Comparison of ENCODE assay signal across 41 cellular contexts in the genomic region with DNA sequence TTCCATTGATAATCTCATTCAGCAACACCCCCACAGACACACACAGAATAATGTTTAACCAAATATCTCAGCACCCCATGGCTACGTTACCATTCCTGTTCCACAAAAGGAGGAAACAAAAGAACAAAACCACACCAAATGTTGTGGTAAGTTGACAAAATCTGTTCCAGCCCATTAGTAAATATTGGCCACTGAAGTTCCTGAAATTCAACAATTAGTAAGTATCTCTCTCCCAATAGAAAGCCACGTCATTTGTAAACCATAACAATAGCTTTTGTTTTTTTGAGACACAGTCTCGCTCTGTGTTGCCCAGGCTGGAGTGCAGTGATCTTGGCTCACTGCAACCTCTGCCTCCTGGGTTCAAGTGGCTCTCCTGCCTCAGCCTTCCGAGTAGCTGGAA. TPM values are rescaled to one million over a fixed set of nuclear protein-coding genes. Genes with fewer than 3 reads are reported as not detected.
"Had no signal": no experiment of that assay in that cellular context is flagged by ENCODE, and none has a peak within 500 bp of the region (broad histone marks: within the 10 kb centered on the region; RNA-seq: fewer than 3 reads in every experiment).

No MANE protein-coding gene starts in this region.

- H3K36me3 ChIP-seq: ascending aorta, breast epithelium, cardiac muscle cell, esophagus squamous epithelium, gastroesophageal sphincter, heart right ventricle, WERI-Rb-1 had no signal

- ATAC-seq: activated CD4-positive, alpha-beta T cell treated with anti-CD3 and anti-CD28 coated beads for 36 hours; activated CD4-positive, CD25-positive, alpha-beta regulatory T cell treated with anti-CD3 and anti-CD28 coated beads, Interleukin-2, amount 50 U/mL, for 24 hours; activated CD8-positive, alpha-beta memory T cell treated with anti-CD3 and anti-CD28 coated beads, Interleukin-2, amount 10 ng/mL, durations not matched to agents 7 days and 5 days; activated CD8-positive, alpha-beta T cell treated with anti-CD3 and anti-CD28 coated beads, Interleukin-2, amount 10 ng/mL, durations not matched to agents 7 days and 5 days; activated naive CD4-positive, alpha-beta T cell treated with anti-CD3 and anti-CD28 coated beads, Interleukin-2, amount 50 U/mL, for 72 hours; activated T-cell treated with anti-CD3 and anti-CD28 coated beads, Interleukin-2, amount 50 U/mL, for 72 hours; gastroesophageal sphincter; heart right ventricle; T-helper 17 cell had no signal

- H3K4me1 Mint-ChIP-seq: activated CD4-positive, alpha-beta T cell treated with anti-CD3 and anti-CD28 coated beads for 36 hours; brain; T-helper 17 cell had no signal

- H3K27ac Mint-ChIP-seq: activated B cell treated with CpG ODN at 0.5 μM for 24 hours; activated CD4-positive, alpha-beta memory T cell treated with anti-CD3 and anti-CD28 coated beads for 36 hours; activated CD4-positive, alpha-beta T cell treated with anti-CD3 and anti-CD28 coated beads for 36 hours; activated CD4-positive, alpha-beta T cell treated with anti-CD3 and anti-CD28 coated beads, Interleukin-2, amount 10 ng/mL, durations not matched to agents 24 days and 14 days; activated CD8-positive, alpha-beta memory T cell treated with anti-CD3 and anti-CD28 coated beads, Interleukin-2, amount 10 ng/mL, durations not matched to agents 7 days and 5 days; activated CD8-positive, alpha-beta T cell treated with anti-CD3 and anti-CD28 coated beads, Interleukin-2, amount 10 ng/mL, durations not matched to agents 7 days and 5 days; activated naive CD4-positive, alpha-beta T cell treated with anti-CD3 and anti-CD28 coated beads, Interleukin-2, amount 10 ng/mL, durations not matched to agents 7 days and 5 days; activated naive CD4-positive, alpha-beta T cell treated with anti-CD3 and anti-CD28 coated beads, Interleukin-2, amount 50 U/mL, for 72 hours; activated naive CD8-positive, alpha-beta T cell treated with anti-CD3 and anti-CD28 coated beads, Interleukin-2, amount 10 ng/mL, durations not matched to agents 7 days and 5 days; activated T-cell treated with anti-CD3 and anti-CD28 coated beads, Interleukin-2, amount 50 U/mL, for 24 hours; activated T-cell treated with anti-CD3 and anti-CD28 coated beads, Interleukin-2, amount 50 U/mL, for 72 hours; brain; T-helper 17 cell; T-helper 2 cell treated with Interferon-gamma antibody and Interleukin-4, amounts not matched to agents 5 μg/mL and 100 μg/mL, for 36 hours had no signal

- H3K9me3 Mint-ChIP-seq: activated B cell treated with CpG ODN at 0.5 μM for 24 hours; activated CD4-positive, alpha-beta memory T cell treated with anti-CD3 and anti-CD28 coated beads for 36 hours; activated CD4-positive, alpha-beta T cell treated with anti-CD3 and anti-CD28 coated beads, Interleukin-2, amount 10 ng/mL, durations not matched to agents 24 days and 14 days; activated naive CD4-positive, alpha-beta T cell treated with anti-CD3 and anti-CD28 coated beads, Interleukin-2, amount 10 ng/mL, durations not matched to agents 7 days and 5 days; activated naive CD8-positive, alpha-beta T cell treated with anti-CD3 and anti-CD28 coated beads, Interleukin-2, amount 10 ng/mL, durations not matched to agents 7 days and 5 days; activated T-cell treated with anti-CD3 and anti-CD28 coated beads, Interleukin-2, amount 50 U/mL, for 72 hours; T-helper 2 cell treated with Interferon-gamma antibody and Interleukin-4, amounts not matched to agents 5 μg/mL and 100 μg/mL, for 36 hours had no signal

- H3K36me3 Mint-ChIP-seq: activated CD8-positive, alpha-beta memory T cell treated with anti-CD3 and anti-CD28 coated beads, Interleukin-2, amount 10 ng/mL, durations not matched to agents 7 days and 5 days; activated naive CD4-positive, alpha-beta T cell treated with anti-CD3 and anti-CD28 coated beads, Interleukin-2, amount 10 ng/mL, durations not matched to agents 7 days and 5 days; activated naive CD4-positive, alpha-beta T cell treated with anti-CD3 and anti-CD28 coated beads, Interleukin-2, amount 50 U/mL, for 72 hours; activated naive CD8-positive, alpha-beta T cell treated with anti-CD3 and anti-CD28 coated beads, Interleukin-2, amount 10 ng/mL, durations not matched to agents 7 days and 5 days; brain had no signal

- DNase-seq: activated B cell treated with CpG ODN at 0.5 μM for 24 hours; activated CD4-positive, alpha-beta memory T cell treated with anti-CD3 and anti-CD28 coated beads for 36 hours; activated CD4-positive, alpha-beta T cell treated with anti-CD3 and anti-CD28 coated beads for 36 hours; activated CD4-positive, alpha-beta T cell treated with anti-CD3 and anti-CD28 coated beads, Interleukin-2, amount 10 ng/mL, durations not matched to agents 24 days and 14 days; activated CD8-positive, alpha-beta memory T cell treated with anti-CD3 and anti-CD28 coated beads, Interleukin-2, amount 10 ng/mL, durations not matched to agents 7 days and 5 days; activated CD8-positive, alpha-beta memory T cell treated with anti-CD3 and anti-CD28 coated beads, Interleukin-2, amount 50 U/mL, for 48 hours; activated CD8-positive, alpha-beta T cell treated with anti-CD3 and anti-CD28 coated beads, Interleukin-2, amount 10 ng/mL, durations not matched to agents 7 days and 5 days; activated gamma-delta T cell; activated naive CD4-positive, alpha-beta T cell; activated naive CD4-positive, alpha-beta T cell treated with anti-CD3 and anti-CD28 coated beads, Interleukin-2, amount 10 ng/mL, durations not matched to agents 7 days and 5 days; activated naive CD8-positive, alpha-beta T cell treated with anti-CD3 and anti-CD28 coated beads, Interleukin-2, amount 10 ng/mL, durations not matched to agents 7 days and 5 days; activated T-cell treated with anti-CD3 and anti-CD28 coated beads for 4 hours; activated T-cell treated with anti-CD3 and anti-CD28 coated beads, Interleukin-2, amount 50 U/mL, for 24 hours; activated T-cell treated with anti-CD3 and anti-CD28 coated beads, Interleukin-2, amount 50 U/mL, for 72 hours; central memory CD4-positive, alpha-beta T cell; cortex of kidney; effector CD8-positive, alpha-beta T cell; esophagus squamous epithelium; foreskin melanocyte; heart right ventricle; T-helper 1 cell; T-helper 17 cell; T1000; WERI-Rb-1 had no signal

- H3K27me3 ChIP-seq: ascending aorta, cardiac muscle cell had no signal

- H3K4me3 ChIP-seq: ascending aorta, breast epithelium, cardiac muscle cell, esophagus squamous epithelium, gastroesophageal sphincter, heart right ventricle had no signal

- H3K9me3 ChIP-seq: ascending aorta, esophagus squamous epithelium had no signal

- H3K27ac ChIP-seq: ascending aorta, breast epithelium, cardiac muscle cell, epithelial cell of prostate, esophagus squamous epithelium, gastroesophageal sphincter, WERI-Rb-1 had no signal

- H3K4me3 Mint-ChIP-seq: activated B cell treated with CpG ODN at 0.5 μM for 24 hours; activated CD4-positive, alpha-beta memory T cell treated with anti-CD3 and anti-CD28 coated beads for 36 hours; activated CD4-positive, alpha-beta T cell treated with anti-CD3 and anti-CD28 coated beads for 36 hours; activated CD4-positive, alpha-beta T cell treated with anti-CD3 and anti-CD28 coated beads, Interleukin-2, amount 10 ng/mL, durations not matched to agents 24 days and 14 days; activated CD8-positive, alpha-beta memory T cell treated with anti-CD3 and anti-CD28 coated beads, Interleukin-2, amount 10 ng/mL, durations not matched to agents 7 days and 5 days; activated CD8-positive, alpha-beta T cell treated with anti-CD3 and anti-CD28 coated beads, Interleukin-2, amount 10 ng/mL, durations not matched to agents 7 days and 5 days; activated naive CD4-positive, alpha-beta T cell treated with anti-CD3 and anti-CD28 coated beads, Interleukin-2, amount 10 ng/mL, durations not matched to agents 7 days and 5 days; activated naive CD8-positive, alpha-beta T cell treated with anti-CD3 and anti-CD28 coated beads, Interleukin-2, amount 10 ng/mL, durations not matched to agents 7 days and 5 days; activated T-cell treated with anti-CD3 and anti-CD28 coated beads, Interleukin-2, amount 50 U/mL, for 24 hours; activated T-cell treated with anti-CD3 and anti-CD28 coated beads, Interleukin-2, amount 50 U/mL, for 72 hours; brain; T-helper 17 cell; T-helper 2 cell treated with Interferon-gamma antibody and Interleukin-4, amounts not matched to agents 5 μg/mL and 100 μg/mL, for 36 hours had no signal

- H3K4me1 ChIP-seq: ascending aorta, breast epithelium, esophagus squamous epithelium, gastroesophageal sphincter had no signal

RNA-seq across cellular contexts. Expression of gene FCAR, which starts 2.3 kb away (rescaled TPM):
- total RNA-seq: activated CD4-positive, alpha-beta memory T cell treated with anti-CD3 and anti-CD28 coated beads for 36 hours; activated CD4-positive, alpha-beta T cell treated with anti-CD3 and anti-CD28 coated beads for 36 hours; activated CD4-positive, alpha-beta T cell treated with anti-CD3 and anti-CD28 coated beads, Interleukin-2, amount 10 ng/mL, durations not matched to agents 24 days and 14 days; activated CD8-positive, alpha-beta memory T cell treated with anti-CD3 and anti-CD28 coated beads for 36 hours; activated CD8-positive, alpha-beta memory T cell treated with anti-CD3 and anti-CD28 coated beads, Interleukin-2, amount 10 ng/mL, durations not matched to agents 7 days and 5 days; activated CD8-positive, alpha-beta T cell treated with anti-CD3 and anti-CD28 coated beads, Interleukin-2, amount 10 ng/mL, durations not matched to agents 7 days and 5 days; activated naive CD4-positive, alpha-beta T cell treated with anti-CD3 and anti-CD28 coated beads, Interleukin-2, amount 50 U/mL, for 72 hours; activated T-cell treated with anti-CD3 and anti-CD28 coated beads, Interleukin-2, amount 50 U/mL, for 72 hours; ascending aorta; cardiac muscle cell; dermis microvascular lymphatic vessel endothelial cell; endothelial cell of umbilical vein; fibroblast of lung; fibroblast of villous mesenchyme; glomerular endothelial cell had no signal
- polyA plus RNA-seq: cardiac muscle cell, endothelial cell of umbilical vein, fibroblast of lung had no signal

RNA-seq across cellular contexts. Expression of gene KIR3DL2, which starts 21.5 kb away (rescaled TPM):
- total RNA-seq: activated B cell treated with CpG ODN at 0.5 μM for 24 hours, ascending aorta, breast epithelium, cardiac muscle cell, cerebellum, dermis microvascular lymphatic vessel endothelial cell, endothelial cell of umbilical vein, esophagus squamous epithelium, fibroblast of lung, fibroblast of villous mesenchyme, gastroesophageal sphincter, glomerular endothelial cell had no signal
- polyA plus RNA-seq: cardiac muscle cell, endothelial cell of umbilical vein, fibroblast of lung, heart right ventricle had no signal

RNA-seq across cellular contexts. Expression of gene NCR1, which starts 34.2 kb away (rescaled TPM):
- total RNA-seq: activated B cell treated with CpG ODN at 0.5 μM for 24 hours; activated CD4-positive, alpha-beta memory T cell treated with anti-CD3 and anti-CD28 coated beads for 36 hours; activated CD4-positive, alpha-beta T cell treated with anti-CD3 and anti-CD28 coated beads for 36 hours; activated CD4-positive, alpha-beta T cell treated with anti-CD3 and anti-CD28 coated beads, Interleukin-2, amount 10 ng/mL, durations not matched to agents 24 days and 14 days; ascending aorta; cardiac muscle cell; cerebellum; dermis microvascular lymphatic vessel endothelial cell; esophagus squamous epithelium; fibroblast of lung; fibroblast of villous mesenchyme; gastroesophageal sphincter; glomerular endothelial cell; T-helper 17 cell had no signal
- polyA plus RNA-seq: cardiac muscle cell, esophagus, fibroblast of lung, heart right ventricle had no signal

RNA-seq across cellular contexts. Expression of gene KIR2DS4, which starts 39.2 kb away (rescaled TPM):
- total RNA-seq: activated B cell treated with CpG ODN at 0.5 μM for 24 hours; activated CD4-positive, alpha-beta memory T cell treated with anti-CD3 and anti-CD28 coated beads for 36 hours; activated CD4-positive, alpha-beta T cell treated with anti-CD3 and anti-CD28 coated beads, Interleukin-2, amount 10 ng/mL, durations not matched to agents 24 days and 14 days; ascending aorta; breast epithelium; cardiac muscle cell; cerebellum; dermis microvascular lymphatic vessel endothelial cell; endothelial cell of umbilical vein; esophagus squamous epithelium; fibroblast of lung; fibroblast of villous mesenchyme; gastroesophageal sphincter; glomerular endothelial cell; T-helper 17 cell had no signal
- polyA plus RNA-seq: cardiac muscle cell, endothelial cell of umbilical vein, esophagus, fibroblast of lung, heart right ventricle had no signal

RNA-seq across cellular contexts. Expression of gene KIR3DL1, which starts 55.4 kb away (rescaled TPM):
- total RNA-seq: activated B cell treated with CpG ODN at 0.5 μM for 24 hours; activated CD4-positive, alpha-beta memory T cell treated with anti-CD3 and anti-CD28 coated beads for 36 hours; activated CD4-positive, alpha-beta T cell treated with anti-CD3 and anti-CD28 coated beads for 36 hours; activated CD4-positive, alpha-beta T cell treated with anti-CD3 and anti-CD28 coated beads, Interleukin-2, amount 10 ng/mL, durations not matched to agents 24 days and 14 days; ascending aorta; cardiac muscle cell; cerebellum; dermis microvascular lymphatic vessel endothelial cell; endothelial cell of umbilical vein; esophagus squamous epithelium; fibroblast of lung; fibroblast of villous mesenchyme; glomerular endothelial cell; T-helper 17 cell had no signal
- polyA plus RNA-seq: cardiac muscle cell, endothelial cell of umbilical vein, esophagus, fibroblast of lung, heart right ventricle had no signal
